8 cellular contexts compared by ENCODE assay signal in the genomic region with DNA sequence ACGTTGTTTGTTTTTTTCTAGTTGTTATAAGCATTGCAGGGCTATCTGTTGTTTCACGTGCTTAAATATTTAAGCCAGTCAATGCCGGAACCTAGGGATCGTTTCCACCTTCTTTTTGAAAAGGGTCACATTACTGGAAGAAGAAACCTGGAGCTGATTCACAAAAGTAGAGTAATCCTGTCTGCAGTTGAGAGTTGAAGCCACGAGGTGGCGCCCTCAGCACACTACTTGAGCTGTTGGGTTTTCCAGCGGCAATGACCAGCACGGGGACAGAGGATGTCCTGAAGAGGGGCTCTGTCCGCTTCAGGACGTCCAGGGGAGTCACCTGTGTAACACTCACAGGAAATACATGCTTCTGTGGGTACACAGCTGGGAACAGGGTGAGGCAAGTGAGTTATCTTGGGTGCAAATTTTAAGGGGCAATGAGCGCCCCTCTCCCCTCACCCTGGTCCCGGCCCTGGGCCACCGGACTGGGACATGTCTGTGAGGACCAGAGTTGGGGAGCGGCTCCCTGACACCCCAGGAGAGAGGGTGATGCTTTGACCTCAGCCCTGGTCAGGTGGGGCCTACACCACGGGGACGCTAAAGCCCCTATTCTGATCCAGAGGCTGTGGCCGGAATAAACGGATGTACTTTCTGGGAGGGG. TPM values are rescaled to one million over a fixed set of nuclear protein-coding genes. Genes with fewer than 3 reads are reported as not detected.
DNase-seq lines count a peak whose midpoint lies in the region; ATAC-seq, FAIRE-seq and TF ChIP-seq lines count a peak whose summit lies in the region.

No MANE protein-coding gene starts in this region.

- H3K4me2 ChIP-seq in osteoblast (ENCODE audit: insufficient read depth, low read length) = peak overlapping the region; percentile 3

- H2AFZ ChIP-seq in osteoblast (ENCODE audit: low read length) = no peak overlapping the region

- DNase-seq in D341Med (ENCODE audit: low spot score) = peak; percentile 82
- DNase-seq in HTR-8/SVneo (ENCODE audit: insufficient read length, low spot score) = peak; percentile 76
- peak; percentile 48 for DNase-seq in RCC 7860 (ENCODE audit: low spot score)
- peak in 3 of 4 experiments; percentile 12 to 29 (median 24) for DNase-seq in activated naive CD4-positive, alpha-beta T cell (lab: John Stamatoyannopoulos, UW)
- DNase-seq in germinal center (ENCODE audit: low spot score) = peak; percentile 64
- peak; percentile 93 for DNase-seq in osteoblast (ENCODE audit: insufficient read length, low spot score, missing footprints)
- DNase-seq in aorta = peak; percentile 79 to 94

- WGBS in aorta, 2 donors = 41% methylated on average over 18 of the region's 18 CpGs

- no peaks in the 10 kb centered on the region for H3K9me3 ChIP-seq in osteoblast (ENCODE audit: low read depth, low read length)
- no peaks in the 10 kb centered on the region for H3K9me3 ChIP-seq in aorta (ENCODE audit: control insufficient read depth, low read length)

- H4K20me1 ChIP-seq in osteoblast (ENCODE audit: insufficient read depth, low read length) = no peaks in the 10 kb centered on the region

- intact Hi-C loops in aorta (cut with DNase I) = loop anchor here (2.0 to 10.0 kb wide), 6 partner anchors 51 to 504 kb away; a partner anchor contains a TSS

- ATAC-seq in aorta (ENCODE audit: low FRiP score) (peak; percentile 54), HG02884 (IDR thresholded peaks at IDR 0.05; ENCODE audit: unreplicated experiment) (no peak)

- no peak overlapping the region for H3K27ac ChIP-seq in osteoblast (ENCODE audit: low read depth, low read length)
- H3K27ac ChIP-seq in aorta (ENCODE audit: low read depth in 1 of 2, low read length in 2 of 2) = no peak overlapping the region

- H3K4me3 ChIP-seq in osteoblast (ENCODE audit: insufficient read depth, low read length) (no peak overlapping the region), aorta (ENCODE audit: low read length in 2 of 2) (no peak overlapping the region)

- FAIRE-seq in HTR-8/SVneo (lab: Jason Lieb, UNC) (no peak), RCC 7860 (lab: Jason Lieb, UNC) (no peak)

- H3K79me2 ChIP-seq in osteoblast (ENCODE audit: insufficient read depth, low read length) = peaks cover 16% of the 10 kb centered on the region

- TF ChIP-seq CTCF in osteoblast (IDR thresholded peaks at IDR 0.05; ENCODE audit: extremely low read depth, low read depth, low read length) = peak; percentile 96

- peaks cover 20% of the 10 kb centered on the region for H3K4me1 ChIP-seq in osteoblast (ENCODE audit: insufficient read depth, low read length)
- no peaks in the 10 kb centered on the region for H3K4me1 ChIP-seq in aorta (ENCODE audit: control insufficient read depth in 1 of 2, insufficient read depth in 2 of 2, low read length in 2 of 2)

- peaks cover 15% of the 10 kb centered on the region for H3K27me3 ChIP-seq in osteoblast (ENCODE audit: insufficient read depth, low read length)
- H3K27me3 ChIP-seq in aorta (ENCODE audit: control insufficient read depth in 1 of 2, insufficient read depth in 2 of 2, low read length in 1 of 2) = no peaks in the 10 kb centered on the region

- H3K36me3 ChIP-seq in osteoblast (ENCODE audit: insufficient read depth, low read length) (no peaks in the 10 kb centered on the region), aorta (ENCODE audit: control insufficient read depth in 1 of 2, insufficient read depth in 2 of 2, low read length in 1 of 2) (no peaks in the 10 kb centered on the region)

RNA-seq across cellular contexts. Expression of a gene that starts 26.3 kb away (rescaled TPM):
- total RNA-seq in osteoblast (under 0.01 and 0.36 TPM in 2 replicates), aorta (10 to 100 TPM in 1 of 2 donors, 1 to 10 TPM in 1; 7.3 to 15.0 TPM)
- polyA plus RNA-seq in aorta = 1 to 10 TPM in 1 of 2 donors, under 1 TPM in 1; 0.54 to 1.9 TPM

RNA-seq across cellular contexts. Expression of a gene that starts 53.5 kb away (rescaled TPM):
- total RNA-seq in osteoblast = 45.6 and 50.1 TPM in 2 replicates
- 10 to 100 TPM; 19.1 to 29.1 TPM for total RNA-seq in aorta
- 10 to 100 TPM in 1 of 2 donors, 1 to 10 TPM in 1; 6.1 to 15.1 TPM for polyA plus RNA-seq in aorta

Comparison
In these comparisons a context has a peak if more than half of its experiments do, and no peak if none do; other contexts are left out.
1. DNase-seq: peak in every context shown above with its lines; median percentile 93 in osteoblast; 86 in aorta; 82 in D341Med; 76 in HTR-8/SVneo; 64 in germinal center; 48 in RCC 7860; 24 in activated naive CD4-positive, alpha-beta T cell.